22 cellular contexts compared by ENCODE assay signal in genomic region chr1:157367091-157367739, GRCh38.
"Had no signal": no experiment of that assay in that cellular context is flagged by ENCODE, and none has a peak within 500 bp of the region (broad histone marks: within the 10 kb centered on the region; RNA-seq: fewer than 3 reads in every experiment).

No MANE protein-coding gene starts in this region.

- H3K4me1 ChIP-seq: body of pancreas, heart left ventricle, parathyroid adenoma, tibial artery had no signal

- H2AFZ ChIP-seq: parathyroid adenoma had no signal

- H3K4me3 Mint-ChIP-seq: activated CD8-positive, alpha-beta T cell treated with anti-CD3 and anti-CD28 coated beads, Interleukin-2, amount 10 ng/mL, durations not matched to agents 7 days and 5 days; activated naive CD4-positive, alpha-beta T cell treated with anti-CD3 and anti-CD28 coated beads, Interleukin-2, amount 50 U/mL, for 24 hours; nephron progenitor cell; stimulated activated naive CD8-positive, alpha-beta T cell treated with anti-CD3 and anti-CD28 coated beads, Interleukin-15, amount 100 ng/mL, for 72 hours had no signal

- H3K27me3 ChIP-seq: body of pancreas, cardiac muscle cell, heart left ventricle, tibial artery had no signal

- H3K36me3 Mint-ChIP-seq: activated naive CD4-positive, alpha-beta T cell treated with anti-CD3 and anti-CD28 coated beads, Interleukin-2, amount 50 U/mL, for 24 hours had no signal

- H3K27ac Mint-ChIP-seq: activated CD8-positive, alpha-beta T cell treated with anti-CD3 and anti-CD28 coated beads, Interleukin-2, amount 10 ng/mL, durations not matched to agents 7 days and 5 days; activated naive CD4-positive, alpha-beta T cell treated with anti-CD3 and anti-CD28 coated beads, Interleukin-2, amount 50 U/mL, for 24 hours; nephron progenitor cell had no signal

- ATAC-seq: activated CD8-positive, alpha-beta T cell treated with anti-CD3 and anti-CD28 coated beads, Interleukin-2, amount 10 ng/mL, durations not matched to agents 7 days and 5 days; body of pancreas; heart left ventricle; left cardiac atrium; mucosa of descending colon; right cardiac atrium; stimulated activated naive CD8-positive, alpha-beta T cell treated with anti-CD3 and anti-CD28 coated beads, Interleukin-15, amount 100 ng/mL, for 72 hours had no signal

- H3K36me3 ChIP-seq: cardiac muscle cell, heart left ventricle, tibial artery had no signal

- H3K4me1 Mint-ChIP-seq: activated naive CD4-positive, alpha-beta T cell treated with anti-CD3 and anti-CD28 coated beads, Interleukin-2, amount 50 U/mL, for 24 hours; nephron progenitor cell; stimulated activated naive CD8-positive, alpha-beta T cell treated with anti-CD3 and anti-CD28 coated beads, Interleukin-15, amount 100 ng/mL, for 72 hours had no signal

- H3K4me3 ChIP-seq: body of pancreas, cardiac muscle cell, heart left ventricle, mucosa of descending colon, tibial artery had no signal

- H3K9ac ChIP-seq: parathyroid adenoma had no signal

- H3K27ac ChIP-seq: body of pancreas, cardiac muscle cell, epithelial cell of prostate, heart left ventricle, parathyroid adenoma, tibial artery had no signal

- H3K9me3 Mint-ChIP-seq: activated naive CD4-positive, alpha-beta T cell treated with anti-CD3 and anti-CD28 coated beads, Interleukin-2, amount 50 U/mL, for 24 hours; nephron progenitor cell; stimulated activated naive CD8-positive, alpha-beta T cell treated with anti-CD3 and anti-CD28 coated beads, Interleukin-15, amount 100 ng/mL, for 72 hours had no signal

- DNase-seq: activated CD4-positive, alpha-beta T cell treated with anti-CD3 and anti-CD28 coated beads for 1 hour; activated CD4-positive, alpha-beta T cell treated with anti-CD3 and anti-CD28 coated beads, Interleukin-2, amount 50 U/mL, for 1 hour; activated CD8-positive, alpha-beta T cell treated with anti-CD3 and anti-CD28 coated beads, Interleukin-2, amount 10 ng/mL, durations not matched to agents 7 days and 5 days; activated gamma-delta T cell treated with Interleukin-2 at 50 U/mL for 16 hours; activated T-cell treated with anti-CD3 and anti-CD28 coated beads, Interleukin-2, amount 50 U/mL, for 1 hour; anterior cingulate cortex; body of pancreas; cortex of kidney; heart left ventricle; islet precursor cell; left cardiac atrium; mesendoderm; mucosa of descending colon; nephron progenitor cell; right cardiac atrium; stimulated activated CD4-positive, alpha-beta T cell treated with anti-CD3 and anti-CD28 coated beads, Interleukin-1b, Interleukin-23, amount 100 ng/mL, for 48 hours; stimulated activated naive CD8-positive, alpha-beta T cell treated with anti-CD3 and anti-CD28 coated beads, Interleukin-15, amount 100 ng/mL, for 72 hours; tibial artery had no signal

- H3K79me2 ChIP-seq: parathyroid adenoma had no signal

- H3K9me3 ChIP-seq: body of pancreas, heart left ventricle, mucosa of descending colon, tibial artery had no signal
